In the genomic region with DNA sequence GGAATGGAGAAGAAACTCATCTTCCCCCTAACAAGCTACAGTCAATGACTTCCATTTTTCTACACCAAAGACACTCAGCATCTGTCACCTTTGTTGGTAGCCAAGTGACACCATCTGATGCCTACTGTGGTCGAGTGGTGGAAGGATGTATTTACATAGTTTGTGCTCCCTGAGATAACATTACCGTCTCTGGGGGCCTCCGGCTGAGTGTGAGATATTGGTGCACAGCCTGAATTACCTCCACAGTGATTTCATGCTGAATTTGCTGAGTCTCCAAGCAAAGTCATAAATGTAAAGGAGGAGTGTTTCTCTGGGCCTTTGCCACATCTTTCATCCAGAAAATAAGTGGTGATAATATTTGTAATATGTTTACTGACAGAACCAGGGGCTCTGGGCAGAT, we compare ENCODE assay signal across 18 cellular contexts.
"Had no signal": no experiment of that assay in that cellular context is flagged by ENCODE, and none has a peak within 500 bp of the region (broad histone marks: within the 10 kb centered on the region; RNA-seq: fewer than 3 reads in every experiment).

No MANE protein-coding gene starts in this region.

- H3K36me3 ChIP-seq: sigmoid colon, stomach, upper lobe of left lung had no signal

- H3K9me3 ChIP-seq: sigmoid colon had no signal

- H3K4me3 ChIP-seq: dorsolateral prefrontal cortex, hepatocyte, sigmoid colon, stomach, upper lobe of left lung had no signal

- H3K4me1 ChIP-seq: sigmoid colon, stomach, upper lobe of left lung had no signal

- H3K27me3 ChIP-seq: dorsolateral prefrontal cortex, hepatocyte, sigmoid colon, upper lobe of left lung had no signal

- H3K27ac ChIP-seq: epithelial cell of prostate, hepatocyte, sigmoid colon, stomach, upper lobe of left lung had no signal

- DNase-seq: activated CD4-positive, alpha-beta T cell treated with anti-CD3 and anti-CD28 coated beads for 36 hours; activated CD4-positive, alpha-beta T cell treated with anti-CD3 and anti-CD28 coated beads, Interleukin-2, amount 50 U/mL, for 48 hours; activated naive CD4-positive, alpha-beta T cell treated with anti-CD3 and anti-CD28 coated beads for 36 hours; activated naive CD8-positive, alpha-beta T cell treated with anti-CD3 and anti-CD28 coated beads, Interleukin-2, amount 50 U/mL, for 24 hours; activated T-cell treated with anti-CD3 and anti-CD28 coated beads for 4 hours; anterior cingulate cortex; caudate nucleus; foreskin fibroblast; left cardiac atrium; nucleus accumbens; sigmoid colon; stimulated activated CD4-positive, alpha-beta T cell treated with anti-CD3 and anti-CD28 coated beads, Interleukin-4, amount 100 ng/mL, for 24 hours had no signal

- ATAC-seq: activated CD4-positive, alpha-beta T cell treated with anti-CD3 and anti-CD28 coated beads for 36 hours; activated naive CD8-positive, alpha-beta T cell treated with anti-CD3 and anti-CD28 coated beads, Interleukin-2, amount 50 U/mL, for 24 hours; left cardiac atrium; stimulated activated effector memory CD8-positive, alpha-beta T cell treated with anti-CD3 and anti-CD28 coated beads, Interleukin-12 subunit alpha, Interleukin-12 subunit beta, amount 100 ng/mL, for 72 hours had no signal
